In the genomic region with DNA sequence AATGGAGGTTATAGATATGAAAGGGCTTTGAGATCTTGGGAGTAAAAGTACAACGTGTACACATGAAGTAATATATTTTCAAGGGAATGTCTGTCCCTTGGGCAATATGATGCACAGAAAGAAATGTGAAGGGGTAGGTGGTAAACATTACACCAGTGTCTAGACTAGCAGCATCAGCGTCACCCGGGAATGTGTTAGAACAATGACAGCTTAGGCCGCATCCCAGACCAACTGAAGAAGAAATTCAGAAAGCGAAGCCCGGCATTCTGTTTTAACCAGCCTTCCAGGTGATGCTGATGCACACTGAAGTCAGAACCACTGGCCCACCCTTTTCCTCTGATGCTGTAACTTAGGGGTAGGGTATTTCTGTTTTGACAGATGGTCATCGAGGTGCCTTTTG, we compare ENCODE assay signal across 1 cellular context.
TF ChIP-seq lines count a peak whose summit lies in the region.

No MANE protein-coding gene starts in this region.

TF ChIP-seq in IMR-90, 13 proteins besides CTCF, POLR2A, EP300 and RAD21:
- no peak for TF ChIP-seq MAFK (IDR thresholded peaks at IDR 0.05; ENCODE audit: low read depth, low read length)
- TF ChIP-seq CHD1 (IDR thresholded peaks at IDR 0.05; ENCODE audit: low read depth, low read length) = no peak
- TF ChIP-seq SMC3 (IDR thresholded peaks at IDR 0.05; ENCODE audit: low read depth, low read length) = no peak
- no peak for TF ChIP-seq RCOR1 (IDR thresholded peaks at IDR 0.05; ENCODE audit: insufficient replicate concordance, low read length)
- TF ChIP-seq MXI1 (IDR thresholded peaks at IDR 0.05; ENCODE audit: borderline replicate concordance, low read depth, low read length) = no peak
- TF ChIP-seq NFE2L2 (IDR thresholded peaks at IDR 0.05; ENCODE audit: low read depth, low read length) = no peak
- TF ChIP-seq CEBPB (IDR thresholded peaks at IDR 0.05; ENCODE audit: low read depth, low read length) = no peak
- TF ChIP-seq, protein P1, sequence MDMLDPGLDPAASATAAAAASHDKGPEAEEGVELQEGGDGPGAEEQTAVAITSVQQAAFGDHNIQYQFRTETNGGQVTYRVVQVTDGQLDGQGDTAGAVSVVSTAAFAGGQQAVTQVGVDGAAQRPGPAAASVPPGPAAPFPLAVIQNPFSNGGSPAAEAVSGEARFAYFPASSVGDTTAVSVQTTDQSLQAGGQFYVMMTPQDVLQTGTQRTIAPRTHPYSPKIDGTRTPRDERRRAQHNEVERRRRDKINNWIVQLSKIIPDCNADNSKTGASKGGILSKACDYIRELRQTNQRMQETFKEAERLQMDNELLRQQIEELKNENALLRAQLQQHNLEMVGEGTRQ (IDR thresholded peaks at IDR 0.05; ENCODE audit: low read depth, low read length) = no peak
- TF ChIP-seq BHLHE40 (IDR thresholded peaks at IDR 0.05; ENCODE audit: low read depth, low read length) = no peak
- TF ChIP-seq, protein P2, sequence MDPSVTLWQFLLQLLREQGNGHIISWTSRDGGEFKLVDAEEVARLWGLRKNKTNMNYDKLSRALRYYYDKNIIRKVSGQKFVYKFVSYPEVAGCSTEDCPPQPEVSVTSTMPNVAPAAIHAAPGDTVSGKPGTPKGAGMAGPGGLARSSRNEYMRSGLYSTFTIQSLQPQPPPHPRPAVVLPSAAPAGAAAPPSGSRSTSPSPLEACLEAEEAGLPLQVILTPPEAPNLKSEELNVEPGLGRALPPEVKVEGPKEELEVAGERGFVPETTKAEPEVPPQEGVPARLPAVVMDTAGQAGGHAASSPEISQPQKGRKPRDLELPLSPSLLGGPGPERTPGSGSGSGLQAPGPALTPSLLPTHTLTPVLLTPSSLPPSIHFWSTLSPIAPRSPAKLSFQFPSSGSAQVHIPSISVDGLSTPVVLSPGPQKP (IDR thresholded peaks at IDR 0.05; ENCODE audit: borderline replicate concordance, low read depth, low read length) = no peak
- TF ChIP-seq FOS (IDR thresholded peaks at IDR 0.05; ENCODE audit: low read depth, low read length) = no peak
- no peak for TF ChIP-seq MAZ (IDR thresholded peaks at IDR 0.05; ENCODE audit: borderline replicate concordance, low read depth, low read length)
- no peak for TF ChIP-seq RFX5 (IDR thresholded peaks at IDR 0.05; ENCODE audit: low read depth, low read length)
